Comparison of ENCODE assay signal across 23 cellular contexts in the genomic region with DNA sequence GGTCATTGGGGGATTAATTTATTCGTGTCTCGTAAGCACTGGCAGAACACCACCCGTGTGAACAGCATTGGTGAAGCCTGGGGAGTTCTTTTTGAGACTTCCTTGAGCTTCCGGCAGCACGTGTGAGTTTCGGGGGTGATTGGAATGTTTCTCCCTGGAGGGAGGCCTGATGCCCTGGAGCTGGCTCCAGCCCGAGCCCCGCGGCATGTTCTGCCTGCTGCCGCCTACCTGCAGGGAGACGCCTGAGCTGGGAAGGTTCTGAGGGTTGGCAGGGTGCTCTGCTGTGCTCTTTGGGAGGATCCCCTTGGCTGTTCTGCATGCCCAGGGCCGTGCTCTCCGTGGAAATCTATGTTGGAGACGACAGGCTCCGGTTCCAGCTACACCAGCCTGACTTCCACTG.
DNase-seq lines count a peak whose midpoint lies in the region; ATAC-seq and TF ChIP-seq lines count a peak whose summit lies in the region.
"Had no signal": no experiment of that assay in that cellular context is flagged by ENCODE, and none has a peak within 500 bp of the region (broad histone marks: within the 10 kb centered on the region; RNA-seq: fewer than 3 reads in every experiment).

No MANE protein-coding gene starts in this region.

- peaks cover 15% of the 10 kb centered on the region for H3K4me1 Mint-ChIP-seq in GM23338
- peaks cover 7% of the 10 kb centered on the region for H3K4me1 Mint-ChIP-seq in activated naive CD8-positive, alpha-beta T cell treated with anti-CD3 and anti-CD28 coated beads for 36 hours

- DNase-seq in GM23338 (ENCODE audit: low spot score): peak; percentile 35
- DNase-seq in coronary artery (ENCODE audit: low spot score): peak; percentile 36
- peak; percentile 33 for DNase-seq in iPS-NIHi11 (ENCODE audit: low spot score)
- DNase-seq in occipital lobe (lab: John Stamatoyannopoulos, UW): peak; percentile 14
- DNase-seq in Peyer's patch: no peak
- DNase-seq in activated naive CD8-positive, alpha-beta T cell treated with anti-CD3 and anti-CD28 coated beads for 36 hours: no peak
- DNase-seq in NCI-H1930 (lab: John Stamatoyannopoulos, UW): no peak
- DNase-seq: Caco-2; CD4-positive, alpha-beta memory T cell; DMS79 treated with DMSO at 0.1 percent for 48 hours; HCEC 1CT; KBM-7; MM.1S; NCI-H1048; NCI-H1436; NCI-H2029; NCI-H2227 treated with DMSO at 0.1 percent for 48 hours; NCI-H510A treated with DMSO at 0.1 percent for 48 hours; NCI-H748 treated with DMSO at 0.1 percent for 48 hours; NK-92 treated with Interleukin-12 subunit alpha and Interleukin-12 subunit beta, amount 100 ng/mL, for 24 hours had no signal

- H3K4me3 Mint-ChIP-seq in GM23338: no peak overlapping the region
- no peak overlapping the region for H3K4me3 Mint-ChIP-seq in activated naive CD8-positive, alpha-beta T cell treated with anti-CD3 and anti-CD28 coated beads for 36 hours
- H3K4me3 Mint-ChIP-seq: CD4-positive, alpha-beta memory T cell had no signal

- no peak for TF ChIP-seq POLR2A in Peyer's patch (IDR thresholded peaks at IDR 0.05)

- H3K27me3 ChIP-seq in GM23338 (ENCODE audit: insufficient read depth): no peaks in the 10 kb centered on the region
- no peaks in the 10 kb centered on the region for H3K27me3 ChIP-seq in Peyer's patch
- H3K27me3 ChIP-seq: SJCRH30 had no signal

- H3K36me3 ChIP-seq in GM23338 (ENCODE audit: insufficient read depth) (no peaks in the 10 kb centered on the region), Peyer's patch (no peaks in the 10 kb centered on the region)
- H3K36me3 ChIP-seq: SJCRH30 had no signal

- H3K9me3 ChIP-seq in Peyer's patch: no peaks in the 10 kb centered on the region
- H3K9me3 ChIP-seq: SJCRH30 had no signal

- H3K27ac Mint-ChIP-seq in GM23338: peak overlapping the region; percentile 11; the same call in 1 of the 2 replicates
- no peak overlapping the region for H3K27ac Mint-ChIP-seq in activated naive CD8-positive, alpha-beta T cell treated with anti-CD3 and anti-CD28 coated beads for 36 hours
- H3K27ac Mint-ChIP-seq: CD4-positive, alpha-beta memory T cell had no signal

- H3K4me3 ChIP-seq in GM23338 (no peak overlapping the region), coronary artery (no peak overlapping the region), Peyer's patch (no peak overlapping the region)
- H3K4me3 ChIP-seq: GM12878, SJCRH30 had no signal

- no peak overlapping the region for H3K27ac ChIP-seq in GM23338 (ENCODE audit: low read depth)
- no peak overlapping the region for H3K27ac ChIP-seq in coronary artery
- no peak overlapping the region for H3K27ac ChIP-seq in Peyer's patch
- H3K27ac ChIP-seq: SJCRH30 had no signal

- ATAC-seq in GM23338: peak; percentile 88
- ATAC-seq: GM12878, Panc1 had no signal

- no peaks in the 10 kb centered on the region for H3F3A ChIP-seq in GM23338 (replicated peaks; ENCODE audit: low read depth)

- no peaks in the 10 kb centered on the region for H3K36me3 Mint-ChIP-seq in GM23338 (ENCODE audit: low read depth)
- H3K36me3 Mint-ChIP-seq in activated naive CD8-positive, alpha-beta T cell treated with anti-CD3 and anti-CD28 coated beads for 36 hours: peaks cover 41% of the 10 kb centered on the region

- TF ChIP-seq CTCF in GM23338 (conservative IDR thresholded peaks at IDR 0.05; ENCODE audit: low read depth in 2 of 2) (no peak), coronary artery (IDR thresholded peaks at IDR 0.05) (no peak), Peyer's patch (IDR thresholded peaks at IDR 0.05) (no peak)

- H3K27me3 Mint-ChIP-seq in GM23338 (ENCODE audit: insufficient read depth, low read depth, poor library complexity): peaks cover 6% of the 10 kb centered on the region
- no peaks in the 10 kb centered on the region for H3K27me3 Mint-ChIP-seq in activated naive CD8-positive, alpha-beta T cell treated with anti-CD3 and anti-CD28 coated beads for 36 hours
- H3K27me3 Mint-ChIP-seq: CD4-positive, alpha-beta memory T cell had no signal

- H3K4me1 ChIP-seq in GM23338 (ENCODE audit: insufficient read depth) (peaks cover 3% of the 10 kb centered on the region; the same call in 1 of the 2 replicates), Peyer's patch (no peaks in the 10 kb centered on the region)
- H3K4me1 ChIP-seq: SJCRH30 had no signal

- no peaks in the 10 kb centered on the region for H3K9me3 Mint-ChIP-seq in GM23338
- peaks cover 8% of the 10 kb centered on the region for H3K9me3 Mint-ChIP-seq in activated naive CD8-positive, alpha-beta T cell treated with anti-CD3 and anti-CD28 coated beads for 36 hours

- H3K4me2 ChIP-seq in GM23338: no peak overlapping the region

- no peaks in the 10 kb centered on the region for H3K9me2 ChIP-seq in GM23338 (ENCODE audit: insufficient read depth)

- 0 out of 2 replicates have a peak, but pooled peaks cover 3% of the 10 kb centered on the region for H3K79me2 ChIP-seq in GM23338 (replicated peaks; ENCODE audit: insufficient read depth)

- no peaks in the 10 kb centered on the region for H4K20me1 ChIP-seq in GM23338 (replicated peaks; ENCODE audit: insufficient read depth)

- no peak overlapping the region for H2AFZ ChIP-seq in GM23338

TF ChIP-seq in GM23338, 12 proteins besides CTCF, POLR2A, EP300 and RAD21:
- no peak for TF ChIP-seq ZNF331 (CRISPR knock-in tag; IDR thresholded peaks at IDR 0.05; ENCODE audit: low read depth)
- TF ChIP-seq, protein P1, sequence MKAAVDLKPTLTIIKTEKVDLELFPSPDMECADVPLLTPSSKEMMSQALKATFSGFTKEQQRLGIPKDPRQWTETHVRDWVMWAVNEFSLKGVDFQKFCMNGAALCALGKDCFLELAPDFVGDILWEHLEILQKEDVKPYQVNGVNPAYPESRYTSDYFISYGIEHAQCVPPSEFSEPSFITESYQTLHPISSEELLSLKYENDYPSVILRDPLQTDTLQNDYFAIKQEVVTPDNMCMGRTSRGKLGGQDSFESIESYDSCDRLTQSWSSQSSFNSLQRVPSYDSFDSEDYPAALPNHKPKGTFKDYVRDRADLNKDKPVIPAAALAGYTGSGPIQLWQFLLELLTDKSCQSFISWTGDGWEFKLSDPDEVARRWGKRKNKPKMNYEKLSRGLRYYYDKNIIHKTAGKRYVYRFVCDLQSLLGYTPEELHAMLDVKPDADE (IDR thresholded peaks at IDR 0.05): no peak
- TF ChIP-seq, protein P2, sequence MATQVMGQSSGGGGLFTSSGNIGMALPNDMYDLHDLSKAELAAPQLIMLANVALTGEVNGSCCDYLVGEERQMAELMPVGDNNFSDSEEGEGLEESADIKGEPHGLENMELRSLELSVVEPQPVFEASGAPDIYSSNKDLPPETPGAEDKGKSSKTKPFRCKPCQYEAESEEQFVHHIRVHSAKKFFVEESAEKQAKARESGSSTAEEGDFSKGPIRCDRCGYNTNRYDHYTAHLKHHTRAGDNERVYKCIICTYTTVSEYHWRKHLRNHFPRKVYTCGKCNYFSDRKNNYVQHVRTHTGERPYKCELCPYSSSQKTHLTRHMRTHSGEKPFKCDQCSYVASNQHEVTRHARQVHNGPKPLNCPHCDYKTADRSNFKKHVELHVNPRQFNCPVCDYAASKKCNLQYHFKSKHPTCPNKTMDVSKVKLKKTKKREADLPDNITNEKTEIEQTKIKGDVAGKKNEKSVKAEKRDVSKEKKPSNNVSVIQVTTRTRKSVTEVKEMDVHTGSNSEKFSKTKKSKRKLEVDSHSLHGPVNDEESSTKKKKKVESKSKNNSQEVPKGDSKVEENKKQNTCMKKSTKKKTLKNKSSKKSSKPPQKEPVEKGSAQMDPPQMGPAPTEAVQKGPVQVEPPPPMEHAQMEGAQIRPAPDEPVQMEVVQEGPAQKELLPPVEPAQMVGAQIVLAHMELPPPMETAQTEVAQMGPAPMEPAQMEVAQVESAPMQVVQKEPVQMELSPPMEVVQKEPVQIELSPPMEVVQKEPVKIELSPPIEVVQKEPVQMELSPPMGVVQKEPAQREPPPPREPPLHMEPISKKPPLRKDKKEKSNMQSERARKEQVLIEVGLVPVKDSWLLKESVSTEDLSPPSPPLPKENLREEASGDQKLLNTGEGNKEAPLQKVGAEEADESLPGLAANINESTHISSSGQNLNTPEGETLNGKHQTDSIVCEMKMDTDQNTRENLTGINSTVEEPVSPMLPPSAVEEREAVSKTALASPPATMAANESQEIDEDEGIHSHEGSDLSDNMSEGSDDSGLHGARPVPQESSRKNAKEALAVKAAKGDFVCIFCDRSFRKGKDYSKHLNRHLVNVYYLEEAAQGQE (IDR thresholded peaks at IDR 0.05; ENCODE audit: unreplicated experiment): no peak
TF ChIP-seq in GM23338: peak in this region for 0.

Comparison
In these comparisons a context has a peak if more than half of its experiments do, and no peak if none do; other contexts are left out.
1. DNase-seq: peak in GM23338 (single experiment), coronary artery (single experiment), iPS-NIHi11 (single experiment) and occipital lobe (single experiment); none in Peyer's patch (0 of 3), activated naive CD8-positive, alpha-beta T cell treated with anti-CD3 and anti-CD28 coated beads for 36 hours (single experiment) and NCI-H1930 (0 of 2).